Comparison of ENCODE assay signal across 1 cellular context in the genomic region with DNA sequence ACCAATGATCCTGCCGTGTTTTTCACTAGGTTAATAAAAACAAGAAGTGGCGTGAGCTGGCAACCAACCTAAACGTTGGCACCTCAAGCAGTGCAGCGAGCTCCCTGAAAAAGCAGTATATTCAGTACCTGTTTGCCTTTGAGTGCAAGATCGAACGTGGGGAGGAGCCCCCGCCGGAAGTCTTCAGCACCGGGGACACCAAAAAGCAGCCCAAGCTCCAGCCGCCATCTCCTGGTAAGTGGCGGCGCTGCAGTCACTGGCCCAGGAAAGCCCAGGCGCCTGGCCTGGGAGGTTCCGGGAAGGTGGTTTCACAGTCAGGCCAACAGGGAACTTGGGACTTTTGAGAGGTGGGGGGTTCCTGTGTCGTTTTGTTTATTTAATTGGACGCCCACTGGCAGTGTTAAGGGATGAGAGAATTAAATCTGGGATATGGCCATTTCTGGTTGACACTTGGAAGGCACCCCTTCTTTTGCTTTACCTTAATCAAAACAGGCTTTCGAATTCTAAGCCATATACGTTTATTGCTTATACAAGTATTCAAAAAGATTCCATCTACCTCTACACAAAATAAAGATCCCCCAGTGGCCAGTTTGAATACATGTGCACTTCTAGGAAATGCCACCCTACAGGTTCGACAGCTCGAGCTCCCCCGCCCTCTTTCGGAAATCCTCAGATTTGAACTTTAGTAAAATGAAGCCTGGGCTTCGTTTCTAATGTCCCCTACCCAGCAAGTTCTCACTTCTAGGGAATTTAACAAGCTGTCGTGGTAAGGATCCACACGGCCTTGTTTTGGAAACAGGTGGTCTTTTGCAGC.
TF ChIP-seq lines count a peak whose summit lies in the region.

No MANE protein-coding gene starts in this region.

TF ChIP-seq in HepG2, 621 proteins besides CTCF, POLR2A, EP300 and RAD21 (continued from another document and continues in another):
- TF ChIP-seq, protein P1, sequence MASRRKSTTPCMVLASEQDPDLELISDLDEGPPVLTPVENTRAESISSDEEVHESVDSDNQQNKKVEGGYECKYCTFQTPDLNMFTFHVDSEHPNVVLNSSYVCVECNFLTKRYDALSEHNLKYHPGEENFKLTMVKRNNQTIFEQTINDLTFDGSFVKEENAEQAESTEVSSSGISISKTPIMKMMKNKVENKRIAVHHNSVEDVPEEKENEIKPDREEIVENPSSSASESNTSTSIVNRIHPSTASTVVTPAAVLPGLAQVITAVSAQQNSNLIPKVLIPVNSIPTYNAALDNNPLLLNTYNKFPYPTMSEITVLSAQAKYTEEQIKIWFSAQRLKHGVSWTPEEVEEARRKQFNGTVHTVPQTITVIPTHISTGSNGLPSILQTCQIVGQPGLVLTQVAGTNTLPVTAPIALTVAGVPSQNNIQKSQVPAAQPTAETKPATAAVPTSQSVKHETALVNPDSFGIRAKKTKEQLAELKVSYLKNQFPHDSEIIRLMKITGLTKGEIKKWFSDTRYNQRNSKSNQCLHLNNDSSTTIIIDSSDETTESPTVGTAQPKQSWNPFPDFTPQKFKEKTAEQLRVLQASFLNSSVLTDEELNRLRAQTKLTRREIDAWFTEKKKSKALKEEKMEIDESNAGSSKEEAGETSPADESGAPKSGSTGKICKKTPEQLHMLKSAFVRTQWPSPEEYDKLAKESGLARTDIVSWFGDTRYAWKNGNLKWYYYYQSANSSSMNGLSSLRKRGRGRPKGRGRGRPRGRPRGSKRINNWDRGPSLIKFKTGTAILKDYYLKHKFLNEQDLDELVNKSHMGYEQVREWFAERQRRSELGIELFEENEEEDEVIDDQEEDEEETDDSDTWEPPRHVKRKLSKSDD (CRISPR knock-in tag; IDR thresholded peaks at IDR 0.05; ENCODE audit: low read depth) = no peak
- TF ChIP-seq NCOA2 (CRISPR knock-in tag; IDR thresholded peaks at IDR 0.05) (no peak), RFX5 (IDR thresholded peaks at IDR 0.05; ENCODE audit: low read depth, low read length) (no peak), NFE2L2 (IDR thresholded peaks at IDR 0.05; ENCODE audit: low read length) (no peak), POLR2G (IDR thresholded peaks at IDR 0.05; ENCODE audit: low read depth, low read length) (no peak), ZNF792 (CRISPR knock-in tag; IDR thresholded peaks at IDR 0.05) (no peak), RFX3 (CRISPR knock-in tag; IDR thresholded peaks at IDR 0.05) (no peak), MAFK (conservative IDR thresholded peaks at IDR 0.05 in 1 of 2, IDR thresholded peaks at IDR 0.05 in 1 of 2; ENCODE audit: low read length in 2 of 2) (no peak), FOXM1 (CRISPR knock-in tag; IDR thresholded peaks at IDR 0.05) (no peak), ATF7 (IDR thresholded peaks at IDR 0.05) (no peak), ATF7 (CRISPR knock-in tag; IDR thresholded peaks at IDR 0.05) (no peak), RBM39 (IDR thresholded peaks at IDR 0.05; ENCODE audit: low read depth, low read length, poor library complexity, severe bottlenecking) (no peak), ZNF709 (CRISPR knock-in tag; IDR thresholded peaks at IDR 0.05) (no peak), ZNF75D (CRISPR knock-in tag; IDR thresholded peaks at IDR 0.05; ENCODE audit: borderline replicate concordance) (no peak), ZC3H4 (CRISPR knock-in tag; IDR thresholded peaks at IDR 0.05; ENCODE audit: borderline replicate concordance) (no peak), FOXP1 (IDR thresholded peaks at IDR 0.05) (no peak), FOXP1 (CRISPR knock-in tag; IDR thresholded peaks at IDR 0.05) (no peak), CHD4 (IDR thresholded peaks at IDR 0.05; ENCODE audit: borderline replicate concordance, low read length) (no peak), ZFP41 (CRISPR knock-in tag; IDR thresholded peaks at IDR 0.05; ENCODE audit: borderline replicate concordance) (no peak), ZNF747 (CRISPR knock-in tag; IDR thresholded peaks at IDR 0.05; ENCODE audit: borderline replicate concordance) (no peak), ZMAT3 (CRISPR knock-in tag; conservative IDR thresholded peaks at IDR 0.05) (no peak), ZNF160 (CRISPR knock-in tag; IDR thresholded peaks at IDR 0.05) (no peak), ZFP82 (CRISPR knock-in tag; IDR thresholded peaks at IDR 0.05; ENCODE audit: borderline replicate concordance) (no peak), PAF1 (CRISPR knock-in tag; IDR thresholded peaks at IDR 0.05) (no peak), DNMT1 (CRISPR knock-in tag; IDR thresholded peaks at IDR 0.05) (no peak), HDAC2 (CRISPR knock-in tag; IDR thresholded peaks at IDR 0.05) (no peak), ZNF530 (CRISPR knock-in tag; IDR thresholded peaks at IDR 0.05; ENCODE audit: low read depth) (no peak), NFATC3 (CRISPR knock-in tag; IDR thresholded peaks at IDR 0.05) (no peak), TBL1XR1 (IDR thresholded peaks at IDR 0.05; ENCODE audit: borderline replicate concordance, low read length, partially characterized antibody) (no peak), ATF7-NPFF (CRISPR knock-in tag; IDR thresholded peaks at IDR 0.05; ENCODE audit: low read depth) (no peak), RCOR2 (CRISPR knock-in tag; IDR thresholded peaks at IDR 0.05) (no peak), RELA (CRISPR knock-in tag; IDR thresholded peaks at IDR 0.05) (no peak), SRSF1 (optimal IDR thresholded peaks at IDR 0.05; ENCODE audit: low read depth, low read length) (no peak), ZNF788 (CRISPR knock-in tag; IDR thresholded peaks at IDR 0.05; ENCODE audit: borderline replicate concordance) (no peak), ZNF607 (CRISPR knock-in tag; IDR thresholded peaks at IDR 0.05; ENCODE audit: borderline replicate concordance) (no peak), ZNF24 (IDR thresholded peaks at IDR 0.05) (no peak)
- TF ChIP-seq, protein P2, sequence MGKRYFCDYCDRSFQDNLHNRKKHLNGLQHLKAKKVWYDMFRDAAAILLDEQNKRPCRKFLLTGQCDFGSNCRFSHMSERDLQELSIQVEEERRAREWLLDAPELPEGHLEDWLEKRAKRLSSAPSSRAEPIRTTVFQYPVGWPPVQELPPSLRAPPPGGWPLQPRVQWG (CRISPR knock-in tag; IDR thresholded peaks at IDR 0.05; ENCODE audit: borderline replicate concordance, low read depth) = no peak
- TF ChIP-seq, protein P3, sequence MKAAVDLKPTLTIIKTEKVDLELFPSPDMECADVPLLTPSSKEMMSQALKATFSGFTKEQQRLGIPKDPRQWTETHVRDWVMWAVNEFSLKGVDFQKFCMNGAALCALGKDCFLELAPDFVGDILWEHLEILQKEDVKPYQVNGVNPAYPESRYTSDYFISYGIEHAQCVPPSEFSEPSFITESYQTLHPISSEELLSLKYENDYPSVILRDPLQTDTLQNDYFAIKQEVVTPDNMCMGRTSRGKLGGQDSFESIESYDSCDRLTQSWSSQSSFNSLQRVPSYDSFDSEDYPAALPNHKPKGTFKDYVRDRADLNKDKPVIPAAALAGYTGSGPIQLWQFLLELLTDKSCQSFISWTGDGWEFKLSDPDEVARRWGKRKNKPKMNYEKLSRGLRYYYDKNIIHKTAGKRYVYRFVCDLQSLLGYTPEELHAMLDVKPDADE (CRISPR knock-in tag; IDR thresholded peaks at IDR 0.05) = no peak
- TF ChIP-seq, protein P4, sequence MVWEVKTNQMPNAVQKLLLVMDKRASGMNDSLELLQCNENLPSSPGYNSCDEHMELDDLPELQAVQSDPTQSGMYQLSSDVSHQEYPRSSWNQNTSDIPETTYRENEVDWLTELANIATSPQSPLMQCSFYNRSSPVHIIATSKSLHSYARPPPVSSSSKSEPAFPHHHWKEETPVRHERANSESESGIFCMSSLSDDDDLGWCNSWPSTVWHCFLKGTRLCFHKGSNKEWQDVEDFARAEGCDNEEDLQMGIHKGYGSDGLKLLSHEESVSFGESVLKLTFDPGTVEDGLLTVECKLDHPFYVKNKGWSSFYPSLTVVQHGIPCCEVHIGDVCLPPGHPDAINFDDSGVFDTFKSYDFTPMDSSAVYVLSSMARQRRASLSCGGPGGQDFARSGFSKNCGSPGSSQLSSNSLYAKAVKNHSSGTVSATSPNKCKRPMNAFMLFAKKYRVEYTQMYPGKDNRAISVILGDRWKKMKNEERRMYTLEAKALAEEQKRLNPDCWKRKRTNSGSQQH (CRISPR knock-in tag; IDR thresholded peaks at IDR 0.05; ENCODE audit: low read depth) = no peak
- TF ChIP-seq, protein P5, sequence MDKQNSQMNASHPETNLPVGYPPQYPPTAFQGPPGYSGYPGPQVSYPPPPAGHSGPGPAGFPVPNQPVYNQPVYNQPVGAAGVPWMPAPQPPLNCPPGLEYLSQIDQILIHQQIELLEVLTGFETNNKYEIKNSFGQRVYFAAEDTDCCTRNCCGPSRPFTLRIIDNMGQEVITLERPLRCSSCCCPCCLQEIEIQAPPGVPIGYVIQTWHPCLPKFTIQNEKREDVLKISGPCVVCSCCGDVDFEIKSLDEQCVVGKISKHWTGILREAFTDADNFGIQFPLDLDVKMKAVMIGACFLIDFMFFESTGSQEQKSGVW (CRISPR knock-in tag; IDR thresholded peaks at IDR 0.05; ENCODE audit: borderline replicate concordance) = no peak
- TF ChIP-seq, protein P6, sequence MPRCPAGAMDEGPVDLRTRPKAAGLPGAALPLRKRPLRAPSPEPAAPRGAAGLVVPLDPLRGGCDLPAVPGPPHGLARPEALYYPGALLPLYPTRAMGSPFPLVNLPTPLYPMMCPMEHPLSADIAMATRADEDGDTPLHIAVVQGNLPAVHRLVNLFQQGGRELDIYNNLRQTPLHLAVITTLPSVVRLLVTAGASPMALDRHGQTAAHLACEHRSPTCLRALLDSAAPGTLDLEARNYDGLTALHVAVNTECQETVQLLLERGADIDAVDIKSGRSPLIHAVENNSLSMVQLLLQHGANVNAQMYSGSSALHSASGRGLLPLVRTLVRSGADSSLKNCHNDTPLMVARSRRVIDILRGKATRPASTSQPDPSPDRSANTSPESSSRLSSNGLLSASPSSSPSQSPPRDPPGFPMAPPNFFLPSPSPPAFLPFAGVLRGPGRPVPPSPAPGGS (CRISPR knock-in tag; IDR thresholded peaks at IDR 0.05) = no peak
- TF ChIP-seq, protein P7, sequence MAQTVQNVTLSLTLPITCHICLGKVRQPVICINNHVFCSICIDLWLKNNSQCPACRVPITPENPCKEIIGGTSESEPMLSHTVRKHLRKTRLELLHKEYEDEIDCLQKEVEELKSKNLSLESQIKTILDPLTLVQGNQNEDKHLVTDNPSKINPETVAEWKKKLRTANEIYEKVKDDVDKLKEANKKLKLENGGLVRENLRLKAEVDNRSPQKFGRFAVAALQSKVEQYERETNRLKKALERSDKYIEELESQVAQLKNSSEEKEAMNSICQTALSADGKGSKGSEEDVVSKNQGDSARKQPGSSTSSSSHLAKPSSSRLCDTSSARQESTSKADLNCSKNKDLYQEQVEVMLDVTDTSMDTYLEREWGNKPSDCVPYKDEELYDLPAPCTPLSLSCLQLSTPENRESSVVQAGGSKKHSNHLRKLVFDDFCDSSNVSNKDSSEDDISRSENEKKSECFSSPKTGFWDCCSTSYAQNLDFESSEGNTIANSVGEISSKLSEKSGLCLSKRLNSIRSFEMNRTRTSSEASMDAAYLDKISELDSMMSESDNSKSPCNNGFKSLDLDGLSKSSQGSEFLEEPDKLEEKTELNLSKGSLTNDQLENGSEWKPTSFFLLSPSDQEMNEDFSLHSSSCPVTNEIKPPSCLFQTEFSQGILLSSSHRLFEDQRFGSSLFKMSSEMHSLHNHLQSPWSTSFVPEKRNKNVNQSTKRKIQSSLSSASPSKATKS (CRISPR knock-in tag; IDR thresholded peaks at IDR 0.05) = no peak
- TF ChIP-seq, protein P8, sequence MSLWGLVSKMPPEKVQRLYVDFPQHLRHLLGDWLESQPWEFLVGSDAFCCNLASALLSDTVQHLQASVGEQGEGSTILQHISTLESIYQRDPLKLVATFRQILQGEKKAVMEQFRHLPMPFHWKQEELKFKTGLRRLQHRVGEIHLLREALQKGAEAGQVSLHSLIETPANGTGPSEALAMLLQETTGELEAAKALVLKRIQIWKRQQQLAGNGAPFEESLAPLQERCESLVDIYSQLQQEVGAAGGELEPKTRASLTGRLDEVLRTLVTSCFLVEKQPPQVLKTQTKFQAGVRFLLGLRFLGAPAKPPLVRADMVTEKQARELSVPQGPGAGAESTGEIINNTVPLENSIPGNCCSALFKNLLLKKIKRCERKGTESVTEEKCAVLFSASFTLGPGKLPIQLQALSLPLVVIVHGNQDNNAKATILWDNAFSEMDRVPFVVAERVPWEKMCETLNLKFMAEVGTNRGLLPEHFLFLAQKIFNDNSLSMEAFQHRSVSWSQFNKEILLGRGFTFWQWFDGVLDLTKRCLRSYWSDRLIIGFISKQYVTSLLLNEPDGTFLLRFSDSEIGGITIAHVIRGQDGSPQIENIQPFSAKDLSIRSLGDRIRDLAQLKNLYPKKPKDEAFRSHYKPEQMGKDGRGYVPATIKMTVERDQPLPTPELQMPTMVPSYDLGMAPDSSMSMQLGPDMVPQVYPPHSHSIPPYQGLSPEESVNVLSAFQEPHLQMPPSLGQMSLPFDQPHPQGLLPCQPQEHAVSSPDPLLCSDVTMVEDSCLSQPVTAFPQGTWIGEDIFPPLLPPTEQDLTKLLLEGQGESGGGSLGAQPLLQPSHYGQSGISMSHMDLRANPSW (CRISPR knock-in tag; IDR thresholded peaks at IDR 0.05; ENCODE audit: borderline replicate concordance) = no peak
